In genomic region chr22:17171313-17172171, GRCh38 we compare ENCODE assay signal across 1 cellular context.
TF ChIP-seq lines count a peak whose summit lies in the region.

No MANE protein-coding gene starts in this region.

TF ChIP-seq in GM12878, 131 proteins besides CTCF, POLR2A, EP300 and RAD21 (continued from another document):
- TF ChIP-seq E4F1 (IDR thresholded peaks at IDR 0.05; ENCODE audit: borderline replicate concordance, partially characterized antibody) (no peak), TAF1 (IDR thresholded peaks at IDR 0.05; ENCODE audit: borderline replicate concordance, low read depth, low read length) (peak; percentile 51; the same call in 1 of the 2 replicates), SMARCA5 (IDR thresholded peaks at IDR 0.05) (peak; percentile 92), BHLHE40 (IDR thresholded peaks at IDR 0.05; ENCODE audit: borderline replicate concordance in 1 of 2, low read depth in 2 of 2, low read length in 1 of 2) (peak; percentile 4 to 68; a peak in 2 of 4 replicates), POU2F2 (IDR thresholded peaks at IDR 0.05; ENCODE audit: borderline replicate concordance, low read depth, low read length) (no peak), HDAC6 (IDR thresholded peaks at IDR 0.05; ENCODE audit: unreplicated experiment) (no peak), MLLT1 (IDR thresholded peaks at IDR 0.05) (no peak), SPI1 (IDR thresholded peaks at IDR 0.05; ENCODE audit: borderline replicate concordance, insufficient read depth, low read depth, low read length) (0 out of 2 replicates have a peak, but pooled peaks have one; percentile 14), ZNF217 (IDR thresholded peaks at IDR 0.05) (peak; percentile 77), MEF2B (IDR thresholded peaks at IDR 0.05; ENCODE audit: partially characterized antibody, poor library complexity, severe bottlenecking) (no peak), ZSCAN29 (IDR thresholded peaks at IDR 0.05) (peak; percentile 67; the same call in 1 of the 2 replicates), FOXK2 (IDR thresholded peaks at IDR 0.05) (no peak), CHD4 (IDR thresholded peaks at IDR 0.05) (no peak), KAT2A (conservative IDR thresholded peaks at IDR 0.05; ENCODE audit: control insufficient read depth, low read depth, low read length) (no peak), IRF4 (IDR thresholded peaks at IDR 0.05; ENCODE audit: low read depth, low read length) (no peak), KDM1A (IDR thresholded peaks at IDR 0.05; ENCODE audit: borderline replicate concordance) (no peak), LARP7 (IDR thresholded peaks at IDR 0.05) (peak; percentile 97), CREM (IDR thresholded peaks at IDR 0.05; ENCODE audit: low read depth) (0 out of 2 replicates have a peak, but pooled peaks have one; percentile 26), MYB (IDR thresholded peaks at IDR 0.05; ENCODE audit: borderline replicate concordance, low read depth, low read length) (no peak), YBX1 (IDR thresholded peaks at IDR 0.05) (no peak), EZH2 (IDR thresholded peaks at IDR 0.05; ENCODE audit: borderline replicate concordance, control insufficient read depth, low read depth, low read length) (no peak), IRF3 (IDR thresholded peaks at IDR 0.05) (no peak), NR2C2 (IDR thresholded peaks at IDR 0.05; ENCODE audit: borderline replicate concordance, control insufficient read depth, insufficient read length, low read depth) (no peak), BACH1 (IDR thresholded peaks at IDR 0.05; ENCODE audit: borderline replicate concordance) (peak; percentile 84), IKZF2 (IDR thresholded peaks at IDR 0.05) (no peak; a peak in 1 of 4 replicates), ZBTB11 (CRISPR knock-in tag; IDR thresholded peaks at IDR 0.05) (0 out of 2 replicates have a peak, but pooled peaks have one; percentile 19), NFYA (IDR thresholded peaks at IDR 0.05; ENCODE audit: borderline replicate concordance, low read depth, low read length) (no peak), MTA3 (IDR thresholded peaks at IDR 0.05; ENCODE audit: borderline replicate concordance, low read length) (no peak), GATAD2B (conservative IDR thresholded peaks at IDR 0.05; ENCODE audit: low read depth) (peak; percentile 96), RAD51 (IDR thresholded peaks at IDR 0.05) (no peak), YY1 (IDR thresholded peaks at IDR 0.05; ENCODE audit: low read depth, low read length) (no peak; the same call in 1 of the 2 replicates), NR2F1 (conservative IDR thresholded peaks at IDR 0.05) (peak; percentile 93), REST (IDR thresholded peaks at IDR 0.05; ENCODE audit: low read depth, low read length) (0 out of 2 replicates have a peak, but pooled peaks have one; percentile 10), GABPA (IDR thresholded peaks at IDR 0.05; ENCODE audit: low read depth) (peak; percentile 77), CBX3 (IDR thresholded peaks at IDR 0.05; ENCODE audit: borderline replicate concordance, low read depth) (no peak)
TF ChIP-seq in GM12878: peak in this region for 39.
